ENCODE assay signal across 8 cellular contexts in genomic region chr4:4541661-4542570, GRCh38. TPM values are rescaled to one million over a fixed set of nuclear protein-coding genes. Genes with fewer than 3 reads are reported as not detected.
DNase-seq lines count a peak whose midpoint lies in the region; TF ChIP-seq lines count a peak whose summit lies in the region.

TSS of gene STX18 (minus strand) at chr4:4542048. CDS start at chr4:4541964, 84 bp downstream.

- H3K9me3 ChIP-seq in ES-I3 (ENCODE audit: control insufficient read depth, insufficient read depth, low read length) (no peaks in the 10 kb centered on the region), neural cell (ENCODE audit: low read length) (no peaks in the 10 kb centered on the region), stomach smooth muscle (ENCODE audit: control insufficient read depth in 2 of 2, low read length in 2 of 2) (no peaks in the 10 kb centered on the region)

- TF ChIP-seq EP300 in neural cell (conservative IDR thresholded peaks at IDR 0.05; ENCODE audit: poor library complexity, severe bottlenecking), result peak; percentile 79

- no peaks in the 10 kb centered on the region for H4K20me1 ChIP-seq in neural cell (ENCODE audit: insufficient read depth)

- peak within 1 kb of the TSS; percentile 97 for H3K4me2 ChIP-seq in neural cell (ENCODE audit: low read length)

- H3K9ac ChIP-seq in ES-I3 (ENCODE audit: low read depth, low read length), result peak within 1 kb of the TSS; percentile 97
- peak within 1 kb of the TSS; percentile 89 for H3K9ac ChIP-seq in neural cell (ENCODE audit: low read length)
- H3K9ac ChIP-seq in stomach smooth muscle (ENCODE audit: low read length in 2 of 2), result peak within 1 kb of the TSS; percentile 92 to 94

- no peaks in the 10 kb centered on the region for H3K27me3 ChIP-seq in neural cell (ENCODE audit: insufficient read depth, low read depth, low read length)
- H3K27me3 ChIP-seq in stomach smooth muscle (ENCODE audit: control insufficient read depth in 1 of 2, insufficient read depth in 2 of 2, low read length in 2 of 2), result no peaks in the 10 kb centered on the region

- H2AFZ ChIP-seq in neural cell (ENCODE audit: low read depth, low read length), result peak within 1 kb of the TSS; percentile 87

- TF ChIP-seq RAD21 in neural cell (conservative IDR thresholded peaks at IDR 0.05), result peak; percentile 59

- peak within 1 kb of the TSS; percentile 79 for H3K27ac ChIP-seq in neural cell (ENCODE audit: low read length)
- peak within 1 kb of the TSS; percentile 73 for H3K27ac ChIP-seq in stomach smooth muscle (ENCODE audit: low read length)

- H3K9me2 ChIP-seq in neural cell (ENCODE audit: insufficient read depth, low read length), result no peaks in the 10 kb centered on the region

- H3K4me3 ChIP-seq in fibroblast of villous mesenchyme (ENCODE audit: low read depth, low read length) (peak within 1 kb of the TSS; percentile 92), neural cell (ENCODE audit: low read length) (peak within 1 kb of the TSS; percentile 93), stomach smooth muscle (ENCODE audit: low read length in 2 of 2) (peak within 1 kb of the TSS; percentile 96 to 98)

- H3F3A ChIP-seq in neural cell (ENCODE audit: insufficient read depth, low read length, poor library complexity, severe bottlenecking), result no peaks in the 10 kb centered on the region

- H3K4me1 ChIP-seq in ES-I3 (ENCODE audit: insufficient read depth, low read length) (no peaks in the 10 kb centered on the region; the same call in 1 of the 2 replicates), stomach smooth muscle (ENCODE audit: control insufficient read depth, insufficient read depth, low read length) (peaks cover 23% of the 10 kb centered on the region)

- DNase-seq in H4 (ENCODE audit: low spot score) (peak; percentile 83), LoVo (ENCODE audit: low spot score) (peak; percentile 90), SHP77 (lab: John Stamatoyannopoulos, UW) (peak; percentile 47 to 54), activated gamma-delta T cell (lab: John Stamatoyannopoulos, UW) (peak; percentile 79), fibroblast of villous mesenchyme (ENCODE audit: low read depth) (peak; percentile 89)

- H3K36me3 ChIP-seq in ES-I3 (ENCODE audit: insufficient read depth, low read length) (peaks cover 4% of the 10 kb centered on the region), neural cell (ENCODE audit: insufficient read depth, low read length) (no peaks in the 10 kb centered on the region), stomach smooth muscle (ENCODE audit: control insufficient read depth in 2 of 2, insufficient read depth in 2 of 2, low read length in 2 of 2) (peaks cover 0 to 4% of the 10 kb centered on the region in 2 donors)

- TF ChIP-seq CTCF in fibroblast of villous mesenchyme (IDR thresholded peaks at IDR 0.05; ENCODE audit: insufficient read depth, low read depth, low read length), result no peak
- no peak for TF ChIP-seq CTCF in neural cell (IDR thresholded peaks at IDR 0.05; ENCODE audit: poor library complexity, severe bottlenecking)

- peaks cover 41% of the 10 kb centered on the region for H3K79me2 ChIP-seq in neural cell (replicated peaks; ENCODE audit: insufficient read depth, low read length)

TF ChIP-seq in neural cell, 6 proteins besides CTCF, POLR2A, EP300 and RAD21:
- TF ChIP-seq TAF1 (IDR thresholded peaks at IDR 0.05; ENCODE audit: low read depth) (peak; percentile 96), MXI1 (conservative IDR thresholded peaks at IDR 0.05; ENCODE audit: poor library complexity, severe bottlenecking) (peak; percentile 86), SMC3 (conservative IDR thresholded peaks at IDR 0.05; ENCODE audit: poor library complexity) (peak; percentile 65), EZH2 (IDR thresholded peaks at IDR 0.05; ENCODE audit: borderline replicate concordance, insufficient read depth, low read length, poor library complexity, severe bottlenecking) (no peak), POLR2AphosphoS5 (IDR thresholded peaks at IDR 0.05) (peak; percentile 80)
- TF ChIP-seq, protein P1, sequence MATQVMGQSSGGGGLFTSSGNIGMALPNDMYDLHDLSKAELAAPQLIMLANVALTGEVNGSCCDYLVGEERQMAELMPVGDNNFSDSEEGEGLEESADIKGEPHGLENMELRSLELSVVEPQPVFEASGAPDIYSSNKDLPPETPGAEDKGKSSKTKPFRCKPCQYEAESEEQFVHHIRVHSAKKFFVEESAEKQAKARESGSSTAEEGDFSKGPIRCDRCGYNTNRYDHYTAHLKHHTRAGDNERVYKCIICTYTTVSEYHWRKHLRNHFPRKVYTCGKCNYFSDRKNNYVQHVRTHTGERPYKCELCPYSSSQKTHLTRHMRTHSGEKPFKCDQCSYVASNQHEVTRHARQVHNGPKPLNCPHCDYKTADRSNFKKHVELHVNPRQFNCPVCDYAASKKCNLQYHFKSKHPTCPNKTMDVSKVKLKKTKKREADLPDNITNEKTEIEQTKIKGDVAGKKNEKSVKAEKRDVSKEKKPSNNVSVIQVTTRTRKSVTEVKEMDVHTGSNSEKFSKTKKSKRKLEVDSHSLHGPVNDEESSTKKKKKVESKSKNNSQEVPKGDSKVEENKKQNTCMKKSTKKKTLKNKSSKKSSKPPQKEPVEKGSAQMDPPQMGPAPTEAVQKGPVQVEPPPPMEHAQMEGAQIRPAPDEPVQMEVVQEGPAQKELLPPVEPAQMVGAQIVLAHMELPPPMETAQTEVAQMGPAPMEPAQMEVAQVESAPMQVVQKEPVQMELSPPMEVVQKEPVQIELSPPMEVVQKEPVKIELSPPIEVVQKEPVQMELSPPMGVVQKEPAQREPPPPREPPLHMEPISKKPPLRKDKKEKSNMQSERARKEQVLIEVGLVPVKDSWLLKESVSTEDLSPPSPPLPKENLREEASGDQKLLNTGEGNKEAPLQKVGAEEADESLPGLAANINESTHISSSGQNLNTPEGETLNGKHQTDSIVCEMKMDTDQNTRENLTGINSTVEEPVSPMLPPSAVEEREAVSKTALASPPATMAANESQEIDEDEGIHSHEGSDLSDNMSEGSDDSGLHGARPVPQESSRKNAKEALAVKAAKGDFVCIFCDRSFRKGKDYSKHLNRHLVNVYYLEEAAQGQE (IDR thresholded peaks at IDR 0.05; ENCODE audit: borderline replicate concordance), result peak; percentile 94

RNA-seq across cellular contexts. Expression of gene STX18, which starts in this region (rescaled TPM):
- 36.2 and 49.6 TPM in 2 replicates for total RNA-seq in H4 (2014; rRNA removed; shearing (Covaris generic))
- 24.2 TPM in 2 replicates for total RNA-seq in fibroblast of villous mesenchyme
- polyA plus RNA-seq in neural cell, result 43.7 and 64.5 TPM in 2 replicates
- polyA minus RNA-seq in neural cell, result 39.0 and 42.8 TPM in 2 replicates

Comparison
In these comparisons a context has a peak if more than half of its experiments do, and no peak if none do; other contexts are left out.
1. Peak in every context shown above with its lines: DNase-seq, H3K4me3 ChIP-seq and H3K27ac ChIP-seq.